Comparison of ENCODE assay signal across 1 cellular context in the genomic region with DNA sequence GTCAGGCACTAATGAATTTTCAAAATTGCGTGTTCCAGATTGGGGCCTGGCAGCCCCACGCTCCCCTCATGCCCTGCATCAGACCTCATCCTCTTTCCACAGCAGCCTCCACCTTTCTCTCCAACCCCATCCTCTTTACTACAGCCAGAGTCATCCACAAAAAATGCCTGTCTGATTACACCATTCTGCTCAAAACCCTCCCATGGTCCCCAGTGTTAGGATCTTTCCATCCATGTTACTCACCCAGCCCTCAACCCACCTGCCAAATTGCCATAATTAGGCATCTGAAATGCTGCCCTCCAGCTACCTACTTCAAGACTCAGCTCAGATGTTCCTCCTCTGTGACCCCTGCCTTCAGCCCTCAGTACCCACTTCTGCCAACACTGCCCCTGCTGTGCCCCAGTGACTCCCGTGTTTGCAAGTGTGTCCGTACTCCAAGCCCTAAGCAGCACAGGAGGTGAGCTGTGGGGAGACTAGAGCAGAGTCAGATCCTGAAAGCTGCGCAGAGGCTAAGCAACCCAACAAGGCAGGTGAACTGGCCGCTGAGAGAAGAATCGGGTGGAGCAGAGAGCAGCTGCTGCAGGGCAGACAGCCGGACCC.
TF ChIP-seq lines count a peak whose summit lies in the region.

No MANE protein-coding gene starts in this region.

TF ChIP-seq in HepG2, 621 proteins besides CTCF, POLR2A, EP300 and RAD21:
- TF ChIP-seq MED8 (CRISPR knock-in tag; IDR thresholded peaks at IDR 0.05; ENCODE audit: insufficient replicate concordance) (no peak), NKX3-1 (CRISPR knock-in tag; IDR thresholded peaks at IDR 0.05) (no peak), ZNF432 (CRISPR knock-in tag; IDR thresholded peaks at IDR 0.05; ENCODE audit: borderline replicate concordance) (no peak), ZNF607 (CRISPR knock-in tag; IDR thresholded peaks at IDR 0.05; ENCODE audit: borderline replicate concordance) (no peak), ELF4 (CRISPR knock-in tag; IDR thresholded peaks at IDR 0.05; ENCODE audit: borderline replicate concordance) (no peak), POLR2G (IDR thresholded peaks at IDR 0.05; ENCODE audit: low read depth, low read length) (0 out of 2 replicates have a peak, but pooled peaks have one; percentile 11), KDM2A (CRISPR knock-in tag; IDR thresholded peaks at IDR 0.05; ENCODE audit: borderline replicate concordance, low read depth) (peak; percentile 17; the same call in 1 of the 2 replicates), ZNF883 (CRISPR knock-in tag; IDR thresholded peaks at IDR 0.05; ENCODE audit: not compliant biosample characterization) (peak; percentile 5), ZNF775 (CRISPR knock-in tag; IDR thresholded peaks at IDR 0.05; ENCODE audit: borderline replicate concordance) (no peak), RBFOX2 (IDR thresholded peaks at IDR 0.05; ENCODE audit: low read depth, low read length) (no peak), ZBTB20 (CRISPR knock-in tag; IDR thresholded peaks at IDR 0.05; ENCODE audit: borderline replicate concordance, low read depth) (no peak)
- TF ChIP-seq, protein P1, sequence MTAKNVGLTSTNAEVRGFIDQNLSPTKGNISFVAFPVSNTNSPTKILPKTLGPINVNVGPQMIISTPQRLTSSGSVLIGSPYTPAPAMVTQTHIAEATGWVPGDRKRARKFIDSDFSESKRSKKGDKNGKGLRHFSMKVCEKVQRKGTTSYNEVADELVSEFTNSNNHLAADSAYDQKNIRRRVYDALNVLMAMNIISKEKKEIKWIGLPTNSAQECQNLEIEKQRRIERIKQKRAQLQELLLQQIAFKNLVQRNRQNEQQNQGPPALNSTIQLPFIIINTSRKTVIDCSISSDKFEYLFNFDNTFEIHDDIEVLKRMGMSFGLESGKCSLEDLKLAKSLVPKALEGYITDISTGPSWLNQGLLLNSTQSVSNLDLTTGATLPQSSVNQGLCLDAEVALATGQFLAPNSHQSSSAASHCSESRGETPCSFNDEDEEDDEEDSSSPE (CRISPR knock-in tag; IDR thresholded peaks at IDR 0.05), result no peak
- TF ChIP-seq, protein P2, sequence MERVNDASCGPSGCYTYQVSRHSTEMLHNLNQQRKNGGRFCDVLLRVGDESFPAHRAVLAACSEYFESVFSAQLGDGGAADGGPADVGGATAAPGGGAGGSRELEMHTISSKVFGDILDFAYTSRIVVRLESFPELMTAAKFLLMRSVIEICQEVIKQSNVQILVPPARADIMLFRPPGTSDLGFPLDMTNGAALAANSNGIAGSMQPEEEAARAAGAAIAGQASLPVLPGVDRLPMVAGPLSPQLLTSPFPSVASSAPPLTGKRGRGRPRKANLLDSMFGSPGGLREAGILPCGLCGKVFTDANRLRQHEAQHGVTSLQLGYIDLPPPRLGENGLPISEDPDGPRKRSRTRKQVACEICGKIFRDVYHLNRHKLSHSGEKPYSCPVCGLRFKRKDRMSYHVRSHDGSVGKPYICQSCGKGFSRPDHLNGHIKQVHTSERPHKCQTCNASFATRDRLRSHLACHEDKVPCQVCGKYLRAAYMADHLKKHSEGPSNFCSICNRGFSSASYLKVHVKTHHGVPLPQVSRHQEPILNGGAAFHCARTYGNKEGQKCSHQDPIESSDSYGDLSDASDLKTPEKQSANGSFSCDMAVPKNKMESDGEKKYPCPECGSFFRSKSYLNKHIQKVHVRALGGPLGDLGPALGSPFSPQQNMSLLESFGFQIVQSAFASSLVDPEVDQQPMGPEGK (CRISPR knock-in tag; IDR thresholded peaks at IDR 0.05), result no peak
